1 cellular context compared by ENCODE assay signal in the genomic region with DNA sequence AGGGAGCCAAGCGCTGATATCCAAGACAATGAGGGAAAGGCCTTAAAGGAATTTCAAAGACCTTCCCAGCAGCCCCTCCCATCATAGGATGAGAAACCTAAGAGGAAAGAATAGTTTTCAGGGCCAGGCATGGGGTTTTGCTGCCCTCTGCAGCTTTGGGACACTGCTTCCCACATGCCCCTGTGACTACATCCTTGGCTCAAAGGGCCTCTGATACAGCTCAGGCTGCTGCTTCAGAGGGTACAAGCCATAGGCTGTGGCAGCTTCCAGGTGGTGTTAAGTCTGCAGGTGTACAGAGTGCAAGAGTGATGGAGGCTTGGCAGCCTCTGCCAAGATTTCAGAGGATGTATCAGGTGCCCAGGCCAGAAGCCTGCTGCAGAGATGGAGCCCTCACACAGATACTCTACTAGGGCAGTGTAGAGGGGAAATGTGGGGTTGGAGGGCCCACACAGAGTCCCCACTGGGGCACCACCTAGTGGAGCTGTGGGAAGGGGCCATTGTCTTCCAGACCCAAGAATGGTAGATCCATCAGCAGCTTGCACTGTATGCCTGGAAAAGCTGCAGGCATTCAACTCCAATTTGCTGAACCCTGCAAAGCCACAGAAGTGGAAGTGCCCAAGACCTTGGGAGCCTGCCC.
TF ChIP-seq lines count a peak whose summit lies in the region.

No MANE protein-coding gene starts in this region.

TF ChIP-seq in GM23338, 12 proteins besides CTCF, POLR2A, EP300 and RAD21:
- TF ChIP-seq, protein P1, sequence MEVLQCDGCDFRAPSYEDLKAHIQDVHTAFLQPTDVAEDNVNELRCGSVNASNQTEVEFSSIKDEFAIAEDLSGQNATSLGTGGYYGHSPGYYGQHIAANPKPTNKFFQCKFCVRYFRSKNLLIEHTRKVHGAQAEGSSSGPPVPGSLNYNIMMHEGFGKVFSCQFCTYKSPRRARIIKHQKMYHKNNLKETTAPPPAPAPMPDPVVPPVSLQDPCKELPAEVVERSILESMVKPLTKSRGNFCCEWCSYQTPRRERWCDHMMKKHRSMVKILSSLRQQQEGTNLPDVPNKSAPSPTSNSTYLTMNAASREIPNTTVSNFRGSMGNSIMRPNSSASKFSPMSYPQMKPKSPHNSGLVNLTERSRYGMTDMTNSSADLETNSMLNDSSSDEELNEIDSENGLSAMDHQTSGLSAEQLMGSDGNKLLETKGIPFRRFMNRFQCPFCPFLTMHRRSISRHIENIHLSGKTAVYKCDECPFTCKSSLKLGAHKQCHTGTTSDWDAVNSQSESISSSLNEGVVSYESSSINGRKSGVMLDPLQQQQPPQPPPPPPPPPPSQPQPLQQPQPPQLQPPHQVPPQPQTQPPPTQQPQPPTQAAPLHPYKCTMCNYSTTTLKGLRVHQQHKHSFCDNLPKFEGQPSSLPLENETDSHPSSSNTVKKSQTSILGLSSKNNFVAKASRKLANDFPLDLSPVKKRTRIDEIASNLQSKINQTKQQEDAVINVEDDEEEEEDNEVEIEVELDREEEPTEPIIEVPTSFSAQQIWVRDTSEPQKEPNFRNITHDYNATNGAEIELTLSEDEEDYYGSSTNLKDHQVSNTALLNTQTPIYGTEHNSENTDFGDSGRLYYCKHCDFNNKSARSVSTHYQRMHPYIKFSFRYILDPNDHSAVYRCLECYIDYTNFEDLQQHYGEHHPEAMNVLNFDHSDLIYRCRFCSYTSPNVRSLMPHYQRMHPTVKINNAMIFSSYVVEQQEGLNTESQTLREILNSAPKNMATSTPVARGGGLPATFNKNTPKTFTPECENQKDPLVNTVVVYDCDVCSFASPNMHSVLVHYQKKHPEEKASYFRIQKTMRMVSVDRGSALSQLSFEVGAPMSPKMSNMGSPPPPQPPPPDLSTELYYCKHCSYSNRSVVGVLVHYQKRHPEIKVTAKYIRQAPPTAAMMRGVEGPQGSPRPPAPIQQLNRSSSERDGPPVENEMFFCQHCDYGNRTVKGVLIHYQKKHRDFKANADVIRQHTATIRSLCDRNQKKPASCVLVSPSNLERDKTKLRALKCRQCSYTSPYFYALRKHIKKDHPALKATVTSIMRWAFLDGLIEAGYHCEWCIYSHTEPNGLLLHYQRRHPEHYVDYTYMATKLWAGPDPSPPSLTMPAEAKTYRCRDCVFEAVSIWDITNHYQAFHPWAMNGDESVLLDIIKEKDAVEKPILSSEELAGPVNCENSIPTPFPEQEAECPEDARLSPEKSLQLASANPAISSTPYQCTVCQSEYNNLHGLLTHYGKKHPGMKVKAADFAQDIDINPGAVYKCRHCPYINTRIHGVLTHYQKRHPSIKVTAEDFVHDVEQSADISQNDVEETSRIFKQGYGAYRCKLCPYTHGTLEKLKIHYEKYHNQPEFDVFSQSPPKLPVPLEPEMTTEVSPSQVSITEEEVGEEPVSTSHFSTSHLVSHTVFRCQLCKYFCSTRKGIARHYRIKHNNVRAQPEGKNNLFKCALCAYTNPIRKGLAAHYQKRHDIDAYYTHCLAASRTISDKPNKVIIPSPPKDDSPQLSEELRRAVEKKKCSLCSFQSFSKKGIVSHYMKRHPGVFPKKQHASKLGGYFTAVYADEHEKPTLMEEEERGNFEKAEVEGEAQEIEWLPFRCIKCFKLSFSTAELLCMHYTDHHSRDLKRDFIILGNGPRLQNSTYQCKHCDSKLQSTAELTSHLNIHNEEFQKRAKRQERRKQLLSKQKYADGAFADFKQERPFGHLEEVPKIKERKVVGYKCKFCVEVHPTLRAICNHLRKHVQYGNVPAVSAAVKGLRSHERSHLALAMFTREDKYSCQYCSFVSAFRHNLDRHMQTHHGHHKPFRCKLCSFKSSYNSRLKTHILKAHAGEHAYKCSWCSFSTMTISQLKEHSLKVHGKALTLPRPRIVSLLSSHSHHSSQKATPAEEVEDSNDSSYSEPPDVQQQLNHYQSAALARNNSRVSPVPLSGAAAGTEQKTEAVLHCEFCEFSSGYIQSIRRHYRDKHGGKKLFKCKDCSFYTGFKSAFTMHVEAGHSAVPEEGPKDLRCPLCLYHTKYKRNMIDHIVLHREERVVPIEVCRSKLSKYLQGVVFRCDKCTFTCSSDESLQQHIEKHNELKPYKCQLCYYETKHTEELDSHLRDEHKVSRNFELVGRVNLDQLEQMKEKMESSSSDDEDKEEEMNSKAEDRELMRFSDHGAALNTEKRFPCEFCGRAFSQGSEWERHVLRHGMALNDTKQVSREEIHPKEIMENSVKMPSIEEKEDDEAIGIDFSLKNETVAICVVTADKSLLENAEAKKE (CRISPR knock-in tag; IDR thresholded peaks at IDR 0.05): peak; percentile 35; the same call in 1 of the 2 replicates
- no peak for TF ChIP-seq ZNF331 (CRISPR knock-in tag; IDR thresholded peaks at IDR 0.05; ENCODE audit: low read depth)
